Comparison of ENCODE assay signal across 12 cellular contexts in genomic region chr5:18553269-18553668, GRCh38.
A peak's percentile ranks its signal among the peaks of the same experiment; 100 is the strongest.
DNase-seq lines count a peak whose midpoint lies in the region; ATAC-seq and TF ChIP-seq lines count a peak whose summit lies in the region.
"Had no signal": no experiment of that assay in that cellular context is flagged by ENCODE, and none has a peak within 500 bp of the region (broad histone marks: within the 10 kb centered on the region; RNA-seq: fewer than 3 reads in every experiment).

No MANE protein-coding gene starts in this region.

- H3K9me3 ChIP-seq in A673 (ENCODE audit: low read depth, low read length, poor library complexity, severe bottlenecking) (no peaks in the 10 kb centered on the region), T-helper 17 cell (ENCODE audit: control insufficient read depth, low read length, poor library complexity, severe bottlenecking) (no peaks in the 10 kb centered on the region)

- POLR2A ChIA-PET in A673 (lab: Charles Lee; ENCODE audit: low non-redundant PET): interaction anchor here (0.7 kb wide), 1 partner anchor 63 kb away, joined by 6 read pairs; no protein-coding TSS in a partner anchor

- CTCF ChIA-PET in A673 (lab: Charles Lee): no interaction called here

- no peak for TF ChIP-seq EP300 in Ishikawa (IDR thresholded peaks at IDR 0.05; ENCODE audit: borderline replicate concordance)

- H3K27ac Mint-ChIP-seq in T-helper 17 cell: no peak overlapping the region
- H3K27ac Mint-ChIP-seq: stimulated activated effector memory CD8-positive, alpha-beta T cell treated with anti-CD3 and anti-CD28 coated beads, Interleukin-12 subunit alpha, Interleukin-12 subunit beta, amount 100 ng/mL, for 72 hours had no signal

- no peaks in the 10 kb centered on the region for H3K36me3 ChIP-seq in A673 (ENCODE audit: insufficient read depth, low read length, poor library complexity, severe bottlenecking)

- TF ChIP-seq CTCF in A673 (conservative IDR thresholded peaks at IDR 0.05; ENCODE audit: low read depth, low read length) (no peak), astrocyte of the cerebellum (IDR thresholded peaks at IDR 0.05; ENCODE audit: low read depth, low read length, missing control alignments) (no peak)

- intact Hi-C loops in A673 (cut with micrococcal nuclease; ENCODE audit: unreplicated experiment): no loop called here
- intact Hi-C loops in head of caudate nucleus (cut with DNase I): no loop called here

- H3K4me3 ChIP-seq in A673 (ENCODE audit: low read depth, low read length, poor library complexity, severe bottlenecking) (no peak overlapping the region), astrocyte of the cerebellum (ENCODE audit: low read depth, low read length) (no peak overlapping the region)

- H3K27ac ChIP-seq in A673 (ENCODE audit: low read depth, low read length, poor library complexity, severe bottlenecking): no peak overlapping the region

- BruUV-seq in A673 (replicated peaks; lab: Mats Ljungman, UMichigan): no TSS peak

- H3K36me3 Mint-ChIP-seq in T-helper 17 cell (ENCODE audit: low read depth): no peaks in the 10 kb centered on the region
- H3K36me3 Mint-ChIP-seq: stimulated activated effector memory CD8-positive, alpha-beta T cell treated with anti-CD3 and anti-CD28 coated beads, Interleukin-12 subunit alpha, Interleukin-12 subunit beta, amount 100 ng/mL, for 72 hours had no signal

- no peaks in the 10 kb centered on the region for H3K27me3 ChIP-seq in A673 (replicated peaks; ENCODE audit: insufficient read depth, low read depth, low read length, poor library complexity)

- H3K4me1 ChIP-seq in A673 (ENCODE audit: insufficient read depth, low read length, poor library complexity, severe bottlenecking): no peaks in the 10 kb centered on the region

- no peak overlapping the region for H3K4me3 Mint-ChIP-seq in T-helper 17 cell
- H3K4me3 Mint-ChIP-seq: stimulated activated effector memory CD8-positive, alpha-beta T cell treated with anti-CD3 and anti-CD28 coated beads, Interleukin-12 subunit alpha, Interleukin-12 subunit beta, amount 100 ng/mL, for 72 hours had no signal

- H3K27me3 Mint-ChIP-seq in T-helper 17 cell: no peaks in the 10 kb centered on the region

- no peak for ATAC-seq in T-helper 17 cell
- ATAC-seq: stimulated activated effector memory CD8-positive, alpha-beta T cell treated with anti-CD3 and anti-CD28 coated beads, Interleukin-12 subunit alpha, Interleukin-12 subunit beta, amount 100 ng/mL, for 72 hours had no signal

- no peak for TF ChIP-seq RAD21 in Ishikawa (IDR thresholded peaks at IDR 0.05; ENCODE audit: low read depth)

- DNase-seq in A673 (ENCODE audit: low spot score) (peak; percentile 25), astrocyte of the cerebellum (ENCODE audit: low read depth) (peak; percentile 87), kidney tubule cell (ENCODE audit: low spot score) (peak; percentile 57), head of caudate nucleus (no peak), NCI-H2029 (lab: John Stamatoyannopoulos, UW) (no peak), cerebellar nuclear complex (lab: John Stamatoyannopoulos, UW) (no peak), T-helper 17 cell (no peak)
- DNase-seq: NCI-H2107; NK-92 treated with Interleukin-12 subunit alpha and Interleukin-12 subunit beta, amount 100 ng/mL, for 24 hours; T-helper 2 cell had no signal

- no peaks in the 10 kb centered on the region for H3K4me1 Mint-ChIP-seq in T-helper 17 cell
- H3K4me1 Mint-ChIP-seq: stimulated activated effector memory CD8-positive, alpha-beta T cell treated with anti-CD3 and anti-CD28 coated beads, Interleukin-12 subunit alpha, Interleukin-12 subunit beta, amount 100 ng/mL, for 72 hours had no signal

- in situ Hi-C loops in astrocyte of the cerebellum (cut with HindIII; ENCODE audit: low sequenced_read_pairs): no loop called here

TF ChIP-seq in Ishikawa, 13 proteins besides CTCF, POLR2A, EP300 and RAD21:
- TF ChIP-seq EGR1 (IDR thresholded peaks at IDR 0.05): no peak
- TF ChIP-seq CEBPB (IDR thresholded peaks at IDR 0.05): no peak
- no peak for TF ChIP-seq CREB1 (IDR thresholded peaks at IDR 0.05; ENCODE audit: low read depth)
- TF ChIP-seq MAX (IDR thresholded peaks at IDR 0.05): no peak
- TF ChIP-seq NFIC (IDR thresholded peaks at IDR 0.05): no peak
- TF ChIP-seq REST (IDR thresholded peaks at IDR 0.05; ENCODE audit: low read depth): no peak
- peak; percentile 61 for TF ChIP-seq TEAD4 (IDR thresholded peaks at IDR 0.05)
- TF ChIP-seq USF1 (IDR thresholded peaks at IDR 0.05): no peak
- TF ChIP-seq TAF1 (IDR thresholded peaks at IDR 0.05; ENCODE audit: low read depth): no peak
- no peak for TF ChIP-seq FOXM1 (IDR thresholded peaks at IDR 0.05; ENCODE audit: borderline replicate concordance, low read depth)
- TF ChIP-seq TCF12 (IDR thresholded peaks at IDR 0.05; ENCODE audit: low read depth): 0 out of 2 replicates have a peak, but pooled peaks have one; percentile 25
- no peak for TF ChIP-seq YY1 (IDR thresholded peaks at IDR 0.05; ENCODE audit: low read depth)

Comparison
In these comparisons a context has a peak if more than half of its experiments do, and no peak if none do; other contexts are left out.
1. DNase-seq: peak in A673 (single experiment), astrocyte of the cerebellum (single experiment) and kidney tubule cell (single experiment); none in head of caudate nucleus (0 of 42), NCI-H2029 (single experiment), cerebellar nuclear complex (0 of 2) and T-helper 17 cell (0 of 3).